17 cellular contexts compared by ENCODE assay signal in genomic region chr19:13020002-13020414, GRCh38. TPM values are rescaled to one million over a fixed set of nuclear protein-coding genes. Genes with fewer than 3 reads are reported as not detected.
DNase-seq lines count a peak whose midpoint lies in the region; ATAC-seq and TF ChIP-seq lines count a peak whose summit lies in the region.
"Had no signal": no experiment of that assay in that cellular context is flagged by ENCODE, and none has a peak within 500 bp of the region (broad histone marks: within the 10 kb centered on the region; RNA-seq: fewer than 3 reads in every experiment).

No MANE protein-coding gene starts in this region.

- no peaks in the 10 kb centered on the region for H3K9me3 ChIP-seq in ascending aorta
- no peaks in the 10 kb centered on the region for H3K9me3 ChIP-seq in subcutaneous abdominal adipose tissue (ENCODE audit: control insufficient read depth in 5 of 5, low read length in 5 of 5)
- H3K9me3 ChIP-seq: MG63, neutrophil had no signal

- H3K4me1 ChIP-seq in GM23338 (ENCODE audit: insufficient read depth): peaks cover 93% of the 10 kb centered on the region
- peaks cover 9 to 57% of the 10 kb centered on the region in 2 donors for H3K4me1 ChIP-seq in ascending aorta
- H3K4me1 ChIP-seq in subcutaneous abdominal adipose tissue (ENCODE audit: control insufficient read depth in 5 of 5, insufficient read depth in 5 of 5, low read length in 5 of 5): peaks cover 15 to 97% (median 90%) of the 10 kb centered on the region in 5 donors

- H3K36me3 ChIP-seq in GM23338 (ENCODE audit: insufficient read depth) (no peaks in the 10 kb centered on the region), ascending aorta (no peaks in the 10 kb centered on the region), subcutaneous abdominal adipose tissue (ENCODE audit: control insufficient read depth in 5 of 5, insufficient read depth in 5 of 5, low read length in 5 of 5) (no peaks in the 10 kb centered on the region)
- H3K36me3 ChIP-seq: neutrophil had no signal

- peak overlapping the region; percentile 57 for H3K4me2 ChIP-seq in GM23338

- peak overlapping the region in 2 of 5 donors; percentile 10 to 71 for H3K9ac ChIP-seq in subcutaneous abdominal adipose tissue (ENCODE audit: low read length in 5 of 5)

- H3K4me3 Mint-ChIP-seq in GM23338: peak overlapping the region; percentile 16; the same call in 2 of the 3 replicates
- H3K4me3 Mint-ChIP-seq: activated CD4-positive, alpha-beta memory T cell treated with anti-CD3 and anti-CD28 coated beads for 36 hours; CD8-positive, alpha-beta T cell; stimulated activated memory B cell treated with anti-CD40 and anti-IgM and Interleukin-4, amounts not matched to agents 10 μg/mL and 1 μg/mL and 100 μg/mL, for 72 hours had no signal

- H3K9me2 ChIP-seq in GM23338 (ENCODE audit: insufficient read depth): no peaks in the 10 kb centered on the region

- no peaks in the 10 kb centered on the region for H3K79me2 ChIP-seq in GM23338 (replicated peaks; ENCODE audit: insufficient read depth)

- no peak overlapping the region for H3K27ac ChIP-seq in GM23338 (ENCODE audit: low read depth)
- peak overlapping the region; percentile 95 to 97 for H3K27ac ChIP-seq in ascending aorta
- peak overlapping the region; percentile 99 for H3K27ac ChIP-seq in subcutaneous abdominal adipose tissue (ENCODE audit: low read depth, low read length)
- H3K27ac ChIP-seq: neutrophil had no signal

- peaks cover 67% of the 10 kb centered on the region for H3F3A ChIP-seq in GM23338 (replicated peaks; ENCODE audit: low read depth)

- peaks cover 11% of the 10 kb centered on the region for H3K9me3 Mint-ChIP-seq in GM23338
- H3K9me3 Mint-ChIP-seq: activated CD4-positive, alpha-beta memory T cell treated with anti-CD3 and anti-CD28 coated beads for 36 hours; CD8-positive, alpha-beta T cell; stimulated activated memory B cell treated with anti-CD40 and anti-IgM and Interleukin-4, amounts not matched to agents 10 μg/mL and 1 μg/mL and 100 μg/mL, for 72 hours had no signal

- no peaks in the 10 kb centered on the region for H3K36me3 Mint-ChIP-seq in GM23338 (ENCODE audit: low read depth)
- H3K36me3 Mint-ChIP-seq: stimulated activated memory B cell treated with anti-CD40 and anti-IgM and Interleukin-4, amounts not matched to agents 10 μg/mL and 1 μg/mL and 100 μg/mL, for 72 hours had no signal

- no peak overlapping the region for H2AFZ ChIP-seq in GM23338

- peak; percentile 93 for DNase-seq in GM23338 (ENCODE audit: low spot score)
- DNase-seq in ascending aorta (ENCODE audit: low spot score in 2 of 2): no peak
- peak; percentile 52 for DNase-seq in iPS-NIHi7 (ENCODE audit: extremely low spot score)
- DNase-seq in NCI-H2227 treated with DMSO at 0.1 percent for 48 hours (lab: John Stamatoyannopoulos, UW): no peak
- DNase-seq in activated CD4-positive, alpha-beta T cell treated with anti-CD3 and anti-CD28 coated beads, Interleukin-2, amount 50 U/mL, for 4 hours: no peak
- no peak for DNase-seq in cortex of kidney (lab: John Stamatoyannopoulos, UW)
- DNase-seq: activated CD4-positive, alpha-beta memory T cell treated with anti-CD3 and anti-CD28 coated beads for 36 hours; activated effector memory CD4-positive, alpha-beta T cell treated with Interleukin-2 at 50 U/mL for 16 hours; CD8-positive, alpha-beta T cell; kidney glomerular epithelial cell; MG63; NCI-H2107 had no signal

- no peak for TF ChIP-seq CTCF in GM23338 (conservative IDR thresholded peaks at IDR 0.05; ENCODE audit: low read depth in 2 of 2)
- no peak for TF ChIP-seq CTCF in ascending aorta (IDR thresholded peaks at IDR 0.05)

- H3K4me3 ChIP-seq in GM23338: peak overlapping the region; percentile 8; the same call in 1 of the 2 replicates
- H3K4me3 ChIP-seq in ascending aorta: peak overlapping the region in 1 of 2 donors; percentile 56
- no peak overlapping the region for H3K4me3 ChIP-seq in subcutaneous abdominal adipose tissue (ENCODE audit: low read depth in 1 of 5, low read length in 5 of 5)
- H3K4me3 ChIP-seq: MG63 had no signal

- peaks cover 100% of the 10 kb centered on the region for H3K27me3 Mint-ChIP-seq in GM23338 (ENCODE audit: insufficient read depth, low read depth, poor library complexity)

- peaks cover 98% of the 10 kb centered on the region for H3K27me3 ChIP-seq in GM23338 (ENCODE audit: insufficient read depth)
- no peaks in the 10 kb centered on the region for H3K27me3 ChIP-seq in ascending aorta
- no peaks in the 10 kb centered on the region for H3K27me3 ChIP-seq in subcutaneous abdominal adipose tissue (ENCODE audit: control insufficient read depth in 5 of 5, insufficient read depth in 4 of 5, low read length in 5 of 5)
- H3K27me3 ChIP-seq: MG63 had no signal

- ATAC-seq in GM23338 (peak; percentile 49), HG03571 (IDR thresholded peaks at IDR 0.05; ENCODE audit: unreplicated experiment) (no peak)
- ATAC-seq: CD8-positive, alpha-beta T cell; stimulated activated memory B cell treated with anti-CD40 and anti-IgM and Interleukin-4, amounts not matched to agents 10 μg/mL and 1 μg/mL and 100 μg/mL, for 72 hours had no signal

- peaks cover 78% of the 10 kb centered on the region for H3K4me1 Mint-ChIP-seq in GM23338

- no peak overlapping the region for H3K27ac Mint-ChIP-seq in GM23338
- H3K27ac Mint-ChIP-seq: activated CD4-positive, alpha-beta memory T cell treated with anti-CD3 and anti-CD28 coated beads for 36 hours; CD8-positive, alpha-beta T cell; stimulated activated memory B cell treated with anti-CD40 and anti-IgM and Interleukin-4, amounts not matched to agents 10 μg/mL and 1 μg/mL and 100 μg/mL, for 72 hours had no signal

- intact Hi-C loops in ascending aorta (cut with DNase I): loop anchor here (5.0 kb wide), 1 partner anchor 42 kb away; no protein-coding TSS in a partner anchor

- peaks cover 34% of the 10 kb centered on the region for H4K20me1 ChIP-seq in GM23338 (replicated peaks; ENCODE audit: insufficient read depth)

TF ChIP-seq in GM23338, 12 proteins besides CTCF, POLR2A, EP300 and RAD21:
- TF ChIP-seq ZNF331 (CRISPR knock-in tag; IDR thresholded peaks at IDR 0.05; ENCODE audit: low read depth) (no peak), EZH2phosphoT487 (IDR thresholded peaks at IDR 0.05; ENCODE audit: unreplicated experiment) (no peak), EZH2 (IDR thresholded peaks at IDR 0.05; ENCODE audit: low read depth, unreplicated experiment) (peak; percentile 66), ZNF114 (CRISPR knock-in tag; IDR thresholded peaks at IDR 0.05) (no peak), STAT1 (IDR thresholded peaks at IDR 0.05; ENCODE audit: unreplicated experiment) (no peak), POLR2AphosphoS5 (IDR thresholded peaks at IDR 0.05; ENCODE audit: low read depth) (no peak)

RNA-seq across cellular contexts. Expression of gene NFIX, which starts 24.7 kb away (rescaled TPM):
- 0.14 and 1.2 TPM in 2 replicates for total RNA-seq in GM23338 (2014; rRNA removed; shearing (Covaris generic))
- polyA plus RNA-seq in GM23338 (2016; fragmentation: Nextera tagmentation; extraction: Ambion mirVana): 0.06 and 0.31 TPM in 2 replicates
- total RNA-seq in ascending aorta: 76.5 TPM

RNA-seq across cellular contexts. Expression of gene DAND5, which starts 50.6 kb away (rescaled TPM):
- 0.28 TPM in 1 of 2 replicates, not detected in the other for total RNA-seq in GM23338 (2014; rRNA removed; shearing (Covaris generic))
- polyA plus RNA-seq in GM23338 (2016; fragmentation: Nextera tagmentation; extraction: Ambion mirVana): 0.10 and 0.18 TPM in 2 replicates
- total RNA-seq in ascending aorta: not detected
- total RNA-seq: CD8-positive, alpha-beta T cell; fibroblast of villous mesenchyme had no signal

Comparison
In these comparisons a context has a peak if more than half of its experiments do, and no peak if none do; other contexts are left out.
1. DNase-seq: peak in GM23338 (single experiment) and iPS-NIHi7 (single experiment); none in ascending aorta (0 of 2), NCI-H2227 treated with DMSO at 0.1 percent for 48 hours (single experiment), activated CD4-positive, alpha-beta T cell treated with anti-CD3 and anti-CD28 coated beads, Interleukin-2, amount 50 U/mL, for 4 hours (0 of 2) and cortex of kidney (single experiment).
2. RNA of gene NFIX, which starts 24.7 kb away (total RNA-seq): 76.5 TPM in ascending aorta (single experiment); 0.14 to 1.2 TPM in GM23338; every median in the first group is over 10 times any median in the second.